14 cellular contexts compared by ENCODE assay signal in genomic region chr2:109162999-109163398, GRCh38. TPM values are rescaled to one million over a fixed set of nuclear protein-coding genes. Genes with fewer than 3 reads are reported as not detected.
DNase-seq lines count a peak whose midpoint lies in the region; ATAC-seq and TF ChIP-seq lines count a peak whose summit lies in the region.
"Had no signal": no experiment of that assay in that cellular context is flagged by ENCODE, and none has a peak within 500 bp of the region (broad histone marks: within the 10 kb centered on the region; RNA-seq: fewer than 3 reads in every experiment).

No MANE protein-coding gene starts in this region.

- no peak overlapping the region for H3K9ac ChIP-seq in PC-3 (ENCODE audit: low read length)

- H3K4me1 ChIP-seq in adrenal gland (replicated peaks in 1 of 2) (peaks cover 29 to 42% of the 10 kb centered on the region in 2 donors), PC-3 (ENCODE audit: insufficient read depth, low read length) (peaks cover 29% of the 10 kb centered on the region)

- H3K4me2 ChIP-seq in PC-3 (ENCODE audit: low read length): no peak overlapping the region

- H2AFZ ChIP-seq in PC-3 (ENCODE audit: low read length): no peak overlapping the region

- H3K4me3 ChIP-seq in adrenal gland (no peak overlapping the region), PC-3 (ENCODE audit: low read length) (no peak overlapping the region)

- DNase-seq in COR-L47 (lab: John Stamatoyannopoulos, UW) (peak; percentile 89), NCI-H2029 treated with DMSO at 0.1 percent for 48 hours (lab: John Stamatoyannopoulos, UW) (peak; percentile 91), adrenal gland (peak in 6 of 7 donors; percentile 34 to 59 (median 39)), left ventricle myocardium superior (peak; percentile 74), PC-3 (no peak)
- no peak for DNase-seq in central memory CD4-positive, alpha-beta T cell
- DNase-seq: activated CD4-positive, alpha-beta memory T cell treated with anti-CD3 and anti-CD28 coated beads, Interleukin-2, amount 10 ng/mL, durations not matched to agents 7 days and 5 days; GF-D8; NCI-H524 treated with DMSO at 0.1 percent for 48 hours had no signal

- no TSS peak for BruUV-seq in PC-3 (replicated peaks; lab: Mats Ljungman, UMichigan)

- TF ChIP-seq POLR2A in adrenal gland (IDR thresholded peaks at IDR 0.05): no peak

- no peaks in the 10 kb centered on the region for H3K9me2 ChIP-seq in PC-3 (replicated peaks; ENCODE audit: low read length)

- peaks cover 67% of the 10 kb centered on the region for H3K79me2 ChIP-seq in PC-3 (ENCODE audit: low read length)

- TF ChIP-seq CTCF in adrenal gland (IDR thresholded peaks at IDR 0.05): peak in 1 of 6 experiments; percentile 5
- no peak for TF ChIP-seq CTCF in PC-3 (conservative IDR thresholded peaks at IDR 0.05; ENCODE audit: low read depth, low read length)

- H3K9me3 ChIP-seq in adrenal gland (replicated peaks in 1 of 3) (no peaks in the 10 kb centered on the region), PC-3 (ENCODE audit: low read length) (no peaks in the 10 kb centered on the region)

- H3K27me3 ChIP-seq in adrenal gland (no peaks in the 10 kb centered on the region), PC-3 (ENCODE audit: low read length) (no peaks in the 10 kb centered on the region)

- peaks cover 5% of the 10 kb centered on the region; the same call in 1 of the 2 replicates for H4K20me1 ChIP-seq in PC-3 (ENCODE audit: low read length)

- H3K27ac ChIP-seq in adrenal gland (no peak overlapping the region), PC-3 (ENCODE audit: low read length) (no peak overlapping the region)

- CTCF ChIA-PET in PC-3 (lab: Charles Lee): no interaction called here

- no peaks in the 10 kb centered on the region for H3F3A ChIP-seq in PC-3 (ENCODE audit: low read length, unreplicated experiment)

- H3K36me3 ChIP-seq in adrenal gland (replicated peaks in 1 of 2) (no peaks in the 10 kb centered on the region), PC-3 (ENCODE audit: low read depth, low read length) (no peaks in the 10 kb centered on the region)

- POLR2A ChIA-PET in PC-3 (lab: Charles Lee; ENCODE audit: unreplicated experiment): no interaction called here

- WGBS in adrenal gland, 4 donors: 48 to 56% (median 52%) methylated on average over 7 of the region's 7 CpGs

- intact Hi-C loops in adrenal gland (cut with DNase I): no loop called here
- intact Hi-C loops in left ventricle myocardium superior (cut with micrococcal nuclease): no loop called here
- intact Hi-C loops in PC-3 (cut with micrococcal nuclease): no loop called here

- ATAC-seq in left ventricle myocardium superior (peak; percentile 87), HG03521 (IDR thresholded peaks at IDR 0.05; ENCODE audit: unreplicated experiment) (no peak), HG03469 (IDR thresholded peaks at IDR 0.05; ENCODE audit: unreplicated experiment) (no peak), PC-3 (no peak)
- ATAC-seq: activated naive CD4-positive, alpha-beta T cell treated with anti-CD3 and anti-CD28 coated beads, Interleukin-2, amount 50 U/mL, for 72 hours; natural killer cell treated with Interleukin-12 subunit alpha and Interleukin-12 subunit beta and Interleukin-15 and Interleukin-18, amount 100 ng/mL, for 72 hours; stimulated activated memory B cell treated with anti-CD40 and anti-IgM and Interleukin-4, amounts not matched to agents 10 μg/mL and 1 μg/mL and 100 μg/mL, for 72 hours had no signal

RNA-seq across cellular contexts. Expression of gene SH3RF3, which starts 34.0 kb away (rescaled TPM):
- total RNA-seq in adrenal gland: 10 to 100 TPM in 6 of 8 donors, 1 to 10 TPM in 2; 9.5 to 19.1 (median 15.8) TPM
- polyA plus RNA-seq in adrenal gland: 10 to 100 TPM in 2 of 3 donors, 1 to 10 TPM in 1; 4.2 to 14.2 (median 10.0) TPM
- 7.4 TPM for total RNA-seq in left ventricle myocardium superior
- total RNA-seq in PC-3 (2014; rRNA removed): 11.7 and 16.3 TPM in 2 replicates

Comparison
In these comparisons a context has a peak if more than half of its experiments do, and no peak if none do; other contexts are left out.
1. DNase-seq: peak in COR-L47 (single experiment), NCI-H2029 treated with DMSO at 0.1 percent for 48 hours (single experiment), adrenal gland (6 of 7) and left ventricle myocardium superior (single experiment); none in central memory CD4-positive, alpha-beta T cell (single experiment) and PC-3 (single experiment).